In the genomic region with DNA sequence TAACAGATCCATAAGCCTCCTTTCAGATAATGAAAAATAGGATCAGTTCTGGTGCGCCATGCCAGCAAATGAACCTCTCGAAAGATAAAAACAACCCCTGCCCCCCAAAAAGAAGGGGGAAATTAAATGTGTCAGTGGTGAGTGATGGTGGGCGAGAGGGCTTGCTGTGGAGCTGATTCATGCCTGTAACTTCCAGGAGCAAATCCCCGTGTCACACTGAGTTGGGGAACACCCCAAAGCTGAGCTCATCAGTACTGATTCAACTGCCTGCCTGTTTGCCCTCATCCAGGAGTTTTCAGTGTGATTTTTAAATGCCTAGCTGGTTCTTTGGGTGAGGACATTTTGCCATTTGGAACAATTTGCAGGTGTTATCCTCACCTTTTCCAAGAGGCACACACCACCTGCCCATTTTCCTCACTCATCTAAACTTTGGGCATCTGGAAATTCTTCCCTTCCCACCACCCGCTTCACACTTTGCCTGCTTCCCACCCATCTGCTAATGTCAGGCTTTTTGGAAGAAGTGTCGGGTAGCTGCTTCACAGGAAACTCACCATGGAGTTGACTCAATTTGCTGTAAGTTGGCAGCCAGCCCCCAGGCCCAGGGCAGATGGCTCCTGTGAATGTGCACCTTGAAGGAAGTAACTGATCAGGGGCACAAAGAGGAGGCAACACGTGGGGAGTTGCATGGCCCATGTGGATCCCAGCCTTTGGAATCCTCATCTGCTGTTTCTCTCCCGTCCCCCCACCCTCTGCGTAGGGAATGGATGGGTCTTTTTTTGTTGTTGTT, we compare ENCODE assay signal across 17 cellular contexts.
DNase-seq lines count a peak whose midpoint lies in the region; ATAC-seq and TF ChIP-seq lines count a peak whose summit lies in the region.
"Had no signal": no experiment of that assay in that cellular context is flagged by ENCODE, and none has a peak within 500 bp of the region (broad histone marks: within the 10 kb centered on the region; RNA-seq: fewer than 3 reads in every experiment).

No MANE protein-coding gene starts in this region.

- TF ChIP-seq CTCF in HFFc6 (IDR thresholded peaks at IDR 0.05), result no peak

- peaks cover 49% of the 10 kb centered on the region for H3K4me1 Mint-ChIP-seq in HFFc6 (ENCODE audit: low read depth)
- H3K4me1 Mint-ChIP-seq in T-helper 2 cell treated with Interferon-gamma antibody and Interleukin-4, amounts not matched to agents 5 μg/mL and 100 μg/mL, for 36 hours (ENCODE audit: low read depth), result peaks cover 9% of the 10 kb centered on the region

- DNase-seq in Caki2 (ENCODE audit: low read depth) (peak; percentile 8), HFFc6 (peak; percentile 60), astrocyte of the hippocampus (ENCODE audit: low read depth, low spot score) (peak; percentile 51), kidney tubule cell (ENCODE audit: low spot score) (peak; percentile 84), 8988T (no peak)
- no peak for DNase-seq in T-helper 2 cell treated with Interferon-gamma antibody and Interleukin-4, amounts not matched to agents 5 μg/mL and 100 μg/mL, for 36 hours (ENCODE audit: low spot score)
- DNase-seq: CD4-positive, alpha-beta memory T cell; GOT3; heart left ventricle; natural killer cell; OCI-M1; retina; stimulated activated CD4-positive, alpha-beta T cell treated with anti-CD3 and anti-CD28 coated beads, Interleukin-4, amount 100 ng/mL, for 4 hours; stimulated activated naive CD4-positive, alpha-beta T cell treated with Interleukin-2 at 50 U/mL for 16 hours had no signal

- H3K4me3 Mint-ChIP-seq in HFFc6, result peak overlapping the region; percentile 29
- H3K4me3 Mint-ChIP-seq in T-helper 2 cell treated with Interferon-gamma antibody and Interleukin-4, amounts not matched to agents 5 μg/mL and 100 μg/mL, for 36 hours, result no peak overlapping the region
- H3K4me3 Mint-ChIP-seq: natural killer cell had no signal

- in situ Hi-C loops in Caki2 (cut with HindIII; ENCODE audit: low pct_unique_long_range_greater_than_20kb, low sequenced_read_pairs), result no loop called here

- H3K36me3 Mint-ChIP-seq in HFFc6 (ENCODE audit: low read depth), result no peaks in the 10 kb centered on the region
- H3K36me3 Mint-ChIP-seq in T-helper 2 cell treated with Interferon-gamma antibody and Interleukin-4, amounts not matched to agents 5 μg/mL and 100 μg/mL, for 36 hours (ENCODE audit: low read depth), result peaks cover 7% of the 10 kb centered on the region
- H3K36me3 Mint-ChIP-seq: natural killer cell had no signal

- ATAC-seq in GM19351 (IDR thresholded peaks at IDR 0.05; ENCODE audit: unreplicated experiment) (no peak), HG03442 (IDR thresholded peaks at IDR 0.05; ENCODE audit: unreplicated experiment) (no peak)
- ATAC-seq: left lobe of liver, natural killer cell had no signal

- H3K27ac Mint-ChIP-seq in HFFc6, result no peak overlapping the region; the same call in 1 of the 2 replicates
- no peak overlapping the region for H3K27ac Mint-ChIP-seq in T-helper 2 cell treated with Interferon-gamma antibody and Interleukin-4, amounts not matched to agents 5 μg/mL and 100 μg/mL, for 36 hours
- H3K27ac Mint-ChIP-seq: CD4-positive, alpha-beta memory T cell; natural killer cell had no signal

- H3K27me3 Mint-ChIP-seq in HFFc6 (ENCODE audit: insufficient read depth), result peaks cover 3% of the 10 kb centered on the region
- H3K27me3 Mint-ChIP-seq in T-helper 2 cell treated with Interferon-gamma antibody and Interleukin-4, amounts not matched to agents 5 μg/mL and 100 μg/mL, for 36 hours (ENCODE audit: low read depth), result peaks cover 43% of the 10 kb centered on the region

- H3K9me3 Mint-ChIP-seq in HFFc6, result no peaks in the 10 kb centered on the region
- peaks cover 15% of the 10 kb centered on the region for H3K9me3 Mint-ChIP-seq in T-helper 2 cell treated with Interferon-gamma antibody and Interleukin-4, amounts not matched to agents 5 μg/mL and 100 μg/mL, for 36 hours
- H3K9me3 Mint-ChIP-seq: natural killer cell had no signal

Comparison
In these comparisons a context has a peak if more than half of its experiments do, and no peak if none do; other contexts are left out.
1. DNase-seq: peak in Caki2 (single experiment), HFFc6 (single experiment), astrocyte of the hippocampus (single experiment) and kidney tubule cell (single experiment); none in T-helper 2 cell treated with Interferon-gamma antibody and Interleukin-4, amounts not matched to agents 5 μg/mL and 100 μg/mL, for 36 hours (single experiment) and 8988T (single experiment).